Comparison of ENCODE assay signal across 21 cellular contexts in the genomic region with DNA sequence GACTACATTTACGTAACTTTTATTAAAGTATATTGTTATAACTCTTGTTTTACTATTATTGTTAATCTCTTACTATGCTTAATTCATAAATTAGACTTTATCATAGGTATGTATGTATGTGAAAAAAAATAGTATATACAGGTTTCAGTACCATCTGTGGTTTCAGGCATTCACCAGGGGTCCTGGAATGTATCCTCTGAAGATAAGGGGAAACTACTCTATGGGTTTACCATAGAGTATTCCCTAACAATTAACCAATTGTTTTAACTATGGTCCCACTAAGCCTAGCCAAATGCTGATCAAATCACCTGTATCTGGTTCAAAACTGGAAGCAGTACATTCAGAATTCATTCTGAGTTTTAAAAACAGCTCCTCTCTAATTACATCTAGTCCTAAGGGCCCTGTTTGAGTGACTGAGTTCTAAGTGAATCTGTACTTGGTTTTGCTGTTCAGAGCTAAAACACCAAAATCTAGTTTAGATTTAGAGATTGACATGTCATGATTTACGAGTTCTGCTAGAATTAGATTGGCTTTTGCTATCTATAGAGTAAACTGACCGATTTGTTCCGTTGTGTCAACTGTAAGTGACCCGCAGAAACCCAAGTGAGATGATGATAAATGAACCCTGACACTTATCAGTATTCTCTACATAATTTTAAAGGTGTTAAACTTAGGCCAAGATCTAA.
"Had no signal": no experiment of that assay in that cellular context is flagged by ENCODE, and none has a peak within 500 bp of the region (broad histone marks: within the 10 kb centered on the region; RNA-seq: fewer than 3 reads in every experiment).

No MANE protein-coding gene starts in this region.

- DNase-seq: dermis blood vessel endothelial cell; dorsolateral prefrontal cortex; effector CD4-positive, alpha-beta T cell; effector memory CD4-positive, alpha-beta T cell; foreskin keratinocyte; gastrocnemius medialis; glutamatergic neuron; head of caudate nucleus; heart right ventricle; hippocampal formation; left cardiac atrium; left lung; left ventricle myocardium superior; lower lobe of right lung; mesenchymal stem cell; midbrain; naive thymus-derived CD4-positive, alpha-beta T cell had no signal

- FAIRE-seq: endothelial cell of umbilical vein, keratinocyte had no signal

- ATAC-seq: foreskin keratinocyte; gastrocnemius medialis; heart right ventricle; left cardiac atrium; left lung; left ventricle myocardium superior; lower lobe of right lung; naive thymus-derived CD4-positive, alpha-beta T cell had no signal

- H3K27me3 ChIP-seq: dorsolateral prefrontal cortex, esophagus muscularis mucosa, foreskin keratinocyte, gastrocnemius medialis, heart right ventricle, left lung had no signal

- H3K4me3 ChIP-seq: coronary artery, dorsolateral prefrontal cortex, esophagus muscularis mucosa, gastrocnemius medialis, heart right ventricle, left lung, lower lobe of right lung had no signal

- H3K27ac ChIP-seq: coronary artery, dorsolateral prefrontal cortex, esophagus muscularis mucosa, foreskin keratinocyte, gastrocnemius medialis, heart right ventricle, left lung, lower lobe of right lung had no signal

- H3K9me3 ChIP-seq: esophagus muscularis mucosa, gastrocnemius medialis, heart right ventricle, left lung, lower lobe of right lung had no signal

- H3K4me1 ChIP-seq: esophagus muscularis mucosa, gastrocnemius medialis, lower lobe of right lung had no signal
